ENCODE assay signal across 39 cellular contexts in genomic region chr18:10768221-10768620, GRCh38.
"Had no signal": no experiment of that assay in that cellular context is flagged by ENCODE, and none has a peak within 500 bp of the region (broad histone marks: within the 10 kb centered on the region; RNA-seq: fewer than 3 reads in every experiment).

No MANE protein-coding gene starts in this region.

- H3K4me3 Mint-ChIP-seq: activated naive CD4-positive, alpha-beta T cell treated with anti-CD3 and anti-CD28 coated beads for 36 hours; activated naive CD4-positive, alpha-beta T cell treated with anti-CD3 and anti-CD28 coated beads, Interleukin-2, amount 10 ng/mL, durations not matched to agents 7 days and 5 days; activated naive CD4-positive, alpha-beta T cell treated with anti-CD3 and anti-CD28 coated beads, Interleukin-2, amount 50 U/mL, for 24 hours; activated naive CD8-positive, alpha-beta T cell; activated naive CD8-positive, alpha-beta T cell treated with anti-CD3 and anti-CD28 coated beads for 36 hours; activated naive CD8-positive, alpha-beta T cell treated with anti-CD3 and anti-CD28 coated beads, Interleukin-2, amount 10 ng/mL, durations not matched to agents 7 days and 5 days; activated naive CD8-positive, alpha-beta T cell treated with anti-CD3 and anti-CD28 coated beads, Interleukin-2, amount 50 U/mL, for 24 hours; activated T-cell treated with anti-CD3 and anti-CD28 coated beads, Interleukin-2, amount 50 U/mL, for 4 hours; activated T-cell treated with anti-CD3 and anti-CD28 coated beads, Interleukin-2, amount 50 U/mL, for 72 hours; activated T-helper 1 cell treated with anti-CD3 and anti-CD28 coated beads, Interleukin-12 subunit alpha, Interleukin-12 subunit beta, Interleukin-2, Interleukin-4 antibody, amounts not matched to agents 30 ng/mL and 10 ng/mL and 1 ng/mL, durations not matched to agents 14 hours and 24 hours and 36 hours; activated T-helper 17 cell treated with anti-CD3 and anti-CD28 coated beads, Interleukin-2, amount 50 U/mL, for 72 hours; brain; central memory CD8-positive, alpha-beta T cell had no signal

- H3K27me3 Mint-ChIP-seq: activated naive CD4-positive, alpha-beta T cell treated with anti-CD3 and anti-CD28 coated beads, Interleukin-2, amount 50 U/mL, for 24 hours; brain had no signal

- H3K27ac Mint-ChIP-seq: activated naive CD4-positive, alpha-beta T cell treated with anti-CD3 and anti-CD28 coated beads for 36 hours; activated naive CD4-positive, alpha-beta T cell treated with anti-CD3 and anti-CD28 coated beads, Interleukin-2, amount 10 ng/mL, durations not matched to agents 7 days and 5 days; activated naive CD4-positive, alpha-beta T cell treated with anti-CD3 and anti-CD28 coated beads, Interleukin-2, amount 50 U/mL, for 72 hours; activated naive CD8-positive, alpha-beta T cell; activated naive CD8-positive, alpha-beta T cell treated with anti-CD3 and anti-CD28 coated beads for 36 hours; activated naive CD8-positive, alpha-beta T cell treated with anti-CD3 and anti-CD28 coated beads, Interleukin-2, amount 10 ng/mL, durations not matched to agents 7 days and 5 days; activated naive CD8-positive, alpha-beta T cell treated with anti-CD3 and anti-CD28 coated beads, Interleukin-2, amount 50 U/mL, for 24 hours; activated T-cell treated with anti-CD3 and anti-CD28 coated beads, Interleukin-2, amount 50 U/mL, for 72 hours; activated T-helper 1 cell treated with anti-CD3 and anti-CD28 coated beads, Interleukin-12 subunit alpha, Interleukin-12 subunit beta, Interleukin-2, Interleukin-4 antibody, amounts not matched to agents 30 ng/mL and 10 ng/mL and 1 ng/mL, durations not matched to agents 14 hours and 24 hours and 36 hours; activated T-helper 17 cell treated with anti-CD3 and anti-CD28 coated beads, Interleukin-2, amount 50 U/mL, for 72 hours; activated T-helper 2 cell treated with anti-CD3 and anti-CD28 coated beads, Interferon-gamma antibody, Interleukin-2, Interleukin-4, amounts not matched to agents 10 μg/mL and 5 μg/mL and 100 μg/mL, durations not matched to agents 14 hours and 24 hours and 36 hours; brain had no signal

- H3K27ac ChIP-seq: adrenal gland, ascending aorta, body of pancreas, brain microvascular endothelial cell, breast epithelium, cardiac muscle cell had no signal

- H3K27me3 ChIP-seq: adrenal gland, ascending aorta, body of pancreas, brain microvascular endothelial cell, breast epithelium had no signal

- FAIRE-seq: astrocyte, bronchial epithelial cell, colon had no signal

- H3K4me1 Mint-ChIP-seq: activated naive CD4-positive, alpha-beta T cell treated with anti-CD3 and anti-CD28 coated beads, Interleukin-2, amount 10 ng/mL, durations not matched to agents 7 days and 5 days; activated naive CD4-positive, alpha-beta T cell treated with anti-CD3 and anti-CD28 coated beads, Interleukin-2, amount 50 U/mL, for 24 hours; activated naive CD8-positive, alpha-beta T cell treated with anti-CD3 and anti-CD28 coated beads for 36 hours; activated naive CD8-positive, alpha-beta T cell treated with anti-CD3 and anti-CD28 coated beads, Interleukin-2, amount 10 ng/mL, durations not matched to agents 7 days and 5 days; activated naive CD8-positive, alpha-beta T cell treated with anti-CD3 and anti-CD28 coated beads, Interleukin-2, amount 50 U/mL, for 24 hours; activated T-helper 17 cell treated with anti-CD3 and anti-CD28 coated beads, Interleukin-2, amount 50 U/mL, for 72 hours; brain; central memory CD8-positive, alpha-beta T cell had no signal

- H3K9me3 Mint-ChIP-seq: activated naive CD4-positive, alpha-beta T cell treated with anti-CD3 and anti-CD28 coated beads, Interleukin-2, amount 10 ng/mL, durations not matched to agents 7 days and 5 days; activated naive CD4-positive, alpha-beta T cell treated with anti-CD3 and anti-CD28 coated beads, Interleukin-2, amount 50 U/mL, for 24 hours; activated naive CD8-positive, alpha-beta T cell treated with anti-CD3 and anti-CD28 coated beads, Interleukin-2, amount 10 ng/mL, durations not matched to agents 7 days and 5 days; activated T-helper 1 cell treated with anti-CD3 and anti-CD28 coated beads, Interleukin-12 subunit alpha, Interleukin-12 subunit beta, Interleukin-2, Interleukin-4 antibody, amounts not matched to agents 30 ng/mL and 10 ng/mL and 1 ng/mL, durations not matched to agents 14 hours and 24 hours and 36 hours; activated T-helper 17 cell treated with anti-CD3 and anti-CD28 coated beads, Interleukin-2, amount 50 U/mL, for 72 hours; activated T-helper 2 cell treated with anti-CD3 and anti-CD28 coated beads, Interferon-gamma antibody, Interleukin-2, Interleukin-4, amounts not matched to agents 10 μg/mL and 5 μg/mL and 100 μg/mL, durations not matched to agents 14 hours and 24 hours and 36 hours had no signal

- H3K4me1 ChIP-seq: adrenal gland, ascending aorta, body of pancreas, breast epithelium had no signal

- H3K4me3 ChIP-seq: adrenal gland, ascending aorta, body of pancreas, breast epithelium, cardiac muscle cell had no signal

- H3K36me3 ChIP-seq: adrenal gland, ascending aorta, breast epithelium, cardiac muscle cell had no signal

- H3K9me3 ChIP-seq: adrenal gland, ascending aorta, body of pancreas, breast epithelium had no signal

- DNase-seq: activated effector memory CD4-positive, alpha-beta T cell treated with anti-CD3 and anti-CD28 coated beads, Interleukin-2, amount 50 U/mL, for 16 hours; activated effector memory CD4-positive, alpha-beta T cell treated with Interleukin-2 at 50 U/mL for 16 hours; activated gamma-delta T cell; activated gamma-delta T cell treated with Interleukin-2 at 50 U/mL for 16 hours; activated naive CD4-positive, alpha-beta T cell; activated naive CD4-positive, alpha-beta T cell treated with anti-CD3 and anti-CD28 coated beads for 36 hours; activated naive CD4-positive, alpha-beta T cell treated with anti-CD3 and anti-CD28 coated beads, Interleukin-2, amount 10 ng/mL, durations not matched to agents 7 days and 5 days; activated naive CD4-positive, alpha-beta T cell treated with anti-CD3 and anti-CD28 coated beads, Interleukin-2, amount 50 U/mL, for 16 hours; activated naive CD4-positive, alpha-beta T cell treated with Interleukin-2 at 50 U/mL for 16 hours; activated naive CD8-positive, alpha-beta T cell treated with anti-CD3 and anti-CD28 coated beads for 36 hours; activated naive CD8-positive, alpha-beta T cell treated with anti-CD3 and anti-CD28 coated beads, Interleukin-2, amount 10 ng/mL, durations not matched to agents 7 days and 5 days; activated naive CD8-positive, alpha-beta T cell treated with anti-CD3 and anti-CD28 coated beads, Interleukin-2, amount 50 U/mL, for 24 hours; activated T-cell treated with anti-CD3 and anti-CD28 coated beads, Interleukin-2, amount 50 U/mL, for 4 hours; activated T-cell treated with anti-CD3 and anti-CD28 coated beads, Interleukin-2, amount 50 U/mL, for 48 hours; activated T-cell treated with anti-CD3 and anti-CD28 coated beads, Interleukin-2, amount 50 U/mL, for 72 hours; adrenal gland; amniotic stem cell; amygdala; anterior cingulate cortex; aorta; body of pancreas; brain microvascular endothelial cell; caudate nucleus; central memory CD4-positive, alpha-beta T cell; cerebellar nuclear complex had no signal

- ATAC-seq: activated naive CD4-positive, alpha-beta T cell treated with anti-CD3 and anti-CD28 coated beads, Interleukin-2, amount 50 U/mL, for 72 hours; activated naive CD8-positive, alpha-beta T cell treated with anti-CD3 and anti-CD28 coated beads, Interleukin-2, amount 50 U/mL, for 24 hours; activated T-cell treated with anti-CD3 and anti-CD28 coated beads, Interleukin-2, amount 50 U/mL, for 4 hours; activated T-cell treated with anti-CD3 and anti-CD28 coated beads, Interleukin-2, amount 50 U/mL, for 72 hours; activated T-helper 17 cell treated with anti-CD3 and anti-CD28 coated beads, Interleukin-2, amount 50 U/mL, for 72 hours; body of pancreas had no signal

- H3K36me3 Mint-ChIP-seq: activated naive CD4-positive, alpha-beta T cell treated with anti-CD3 and anti-CD28 coated beads, Interleukin-2, amount 10 ng/mL, durations not matched to agents 7 days and 5 days; activated naive CD4-positive, alpha-beta T cell treated with anti-CD3 and anti-CD28 coated beads, Interleukin-2, amount 50 U/mL, for 24 hours; activated naive CD4-positive, alpha-beta T cell treated with anti-CD3 and anti-CD28 coated beads, Interleukin-2, amount 50 U/mL, for 72 hours; activated naive CD8-positive, alpha-beta T cell; activated naive CD8-positive, alpha-beta T cell treated with anti-CD3 and anti-CD28 coated beads for 36 hours; activated naive CD8-positive, alpha-beta T cell treated with anti-CD3 and anti-CD28 coated beads, Interleukin-2, amount 10 ng/mL, durations not matched to agents 7 days and 5 days had no signal
